Comparison of ENCODE assay signal across 15 cellular contexts in genomic region chrX:48992341-48992740, GRCh38. TPM values are rescaled to one million over a fixed set of nuclear protein-coding genes. Genes with fewer than 3 reads are reported as not detected.
A peak's percentile ranks its signal among the peaks of the same experiment; 100 is the strongest.
DNase-seq lines count a peak whose midpoint lies in the region; TF ChIP-seq lines count a peak whose summit lies in the region.
"Had no signal": no experiment of that assay in that cellular context is flagged by ENCODE, and none has a peak within 500 bp of the region (broad histone marks: within the 10 kb centered on the region; RNA-seq: fewer than 3 reads in every experiment).

No MANE protein-coding gene starts in this region.

- CTCF ChIA-PET in activated CD4-positive, alpha-beta memory T cell treated with anti-CD3 and anti-CD28 coated beads, Interleukin-2, amount 10 ng/mL, durations not matched to agents 7 days and 5 days (lab: Charles Lee) = no interaction called here
- CTCF ChIA-PET in activated CD4-positive, alpha-beta memory T cell treated with anti-CD3 and anti-CD28 coated beads for 36 hours (lab: Charles Lee) = no interaction called here
- CTCF ChIA-PET in GM10248 (lab: Yijun Ruan, JAX) = no interaction called here

- H3K9me3 ChIP-seq in WERI-Rb-1 (ENCODE audit: severe bottlenecking) = no peaks in the 10 kb centered on the region
- H3K9me3 ChIP-seq: BLaER1 had no signal

- H3K36me3 Mint-ChIP-seq in activated CD4-positive, alpha-beta memory T cell treated with anti-CD3 and anti-CD28 coated beads, Interleukin-2, amount 10 ng/mL, durations not matched to agents 7 days and 5 days (ENCODE audit: low read depth) = peaks cover 63% of the 10 kb centered on the region
- peaks cover 38% of the 10 kb centered on the region for H3K36me3 Mint-ChIP-seq in activated CD4-positive, alpha-beta memory T cell treated with anti-CD3 and anti-CD28 coated beads for 36 hours
- peaks cover 12% of the 10 kb centered on the region for H3K36me3 Mint-ChIP-seq in neural crest cell (ENCODE audit: low read depth)

- TF ChIP-seq CTCF in WERI-Rb-1 (IDR thresholded peaks at IDR 0.05; ENCODE audit: low read depth, low read length) = no peak
- TF ChIP-seq CTCF in neural crest cell (conservative IDR thresholded peaks at IDR 0.05) = no peak
- no peak for TF ChIP-seq CTCF in GM10248 (IDR thresholded peaks at IDR 0.05; ENCODE audit: control extremely low read depth, extremely low read depth, low read depth, missing control alignments)

- peaks cover 27% of the 10 kb centered on the region for H3K36me3 ChIP-seq in WERI-Rb-1

- H3K27ac ChIP-seq in WERI-Rb-1 = peak overlapping the region; percentile 66
- H3K27ac ChIP-seq: 22Rv1, BLaER1, GM23248 had no signal

- POLR2A ChIA-PET in activated CD4-positive, alpha-beta memory T cell treated with anti-CD3 and anti-CD28 coated beads, Interleukin-2, amount 10 ng/mL, durations not matched to agents 7 days and 5 days (lab: Charles Lee) = interaction anchor here (0.6 kb wide), 1 partner anchor 211 kb away, joined by 3 read pairs; no protein-coding TSS in a partner anchor
- POLR2A ChIA-PET in activated CD4-positive, alpha-beta memory T cell treated with anti-CD3 and anti-CD28 coated beads for 36 hours (lab: Charles Lee) = no interaction called here
- POLR2A ChIA-PET in GM10248 (lab: Yijun Ruan, JAX) = interaction anchor here (0.7 kb wide), 1 partner anchor 10 kb away, joined by 8 read pairs; the partner anchor contains the start of gene GRIPAP1

- no peak overlapping the region for H3K4me3 ChIP-seq in WERI-Rb-1 (ENCODE audit: low read depth, low read length)
- H3K4me3 ChIP-seq: BLaER1, GM23248 had no signal

- H3K27me3 ChIP-seq in WERI-Rb-1 (ENCODE audit: insufficient read depth, low read depth, severe bottlenecking) = no peaks in the 10 kb centered on the region

- peaks cover 16% of the 10 kb centered on the region for H3K4me1 Mint-ChIP-seq in activated CD4-positive, alpha-beta memory T cell treated with anti-CD3 and anti-CD28 coated beads, Interleukin-2, amount 10 ng/mL, durations not matched to agents 7 days and 5 days
- H3K4me1 Mint-ChIP-seq in activated CD4-positive, alpha-beta memory T cell treated with anti-CD3 and anti-CD28 coated beads for 36 hours (ENCODE audit: low read depth) = peaks cover 9% of the 10 kb centered on the region
- H3K4me1 Mint-ChIP-seq in neural crest cell = no peaks in the 10 kb centered on the region

- no peak for DNase-seq in activated CD4-positive, alpha-beta memory T cell treated with anti-CD3 and anti-CD28 coated beads, Interleukin-2, amount 10 ng/mL, durations not matched to agents 7 days and 5 days
- no peak for DNase-seq in activated CD4-positive, alpha-beta memory T cell treated with anti-CD3 and anti-CD28 coated beads for 36 hours
- peak; percentile 81 to 92 for DNase-seq in NCI-H524 (lab: John Stamatoyannopoulos, UW)
- peak; percentile 68 for DNase-seq in WERI-Rb-1
- no peak for DNase-seq in neural crest cell (ENCODE audit: low read depth, low spot score)
- no peak for DNase-seq in GM10248 (ENCODE audit: extremely low spot score)
- no peak for DNase-seq in NCI-H510A treated with DMSO at 0.1 percent for 48 hours (lab: John Stamatoyannopoulos, UW)
- DNase-seq in NCI-H2107 treated with DMSO at 0.1 percent for 48 hours (lab: John Stamatoyannopoulos, UW; ENCODE audit: unreplicated experiment) = no peak
- DNase-seq: AML-193; CD8-positive, alpha-beta memory T cell; DMS79; GM23248; IMR-90 had no signal

- no peak overlapping the region for H3K4me3 Mint-ChIP-seq in activated CD4-positive, alpha-beta memory T cell treated with anti-CD3 and anti-CD28 coated beads, Interleukin-2, amount 10 ng/mL, durations not matched to agents 7 days and 5 days
- H3K4me3 Mint-ChIP-seq in activated CD4-positive, alpha-beta memory T cell treated with anti-CD3 and anti-CD28 coated beads for 36 hours = no peak overlapping the region
- H3K4me3 Mint-ChIP-seq in neural crest cell = peak overlapping the region; percentile 21
- H3K4me3 Mint-ChIP-seq: CD8-positive, alpha-beta memory T cell had no signal

- intact Hi-C loops in activated CD4-positive, alpha-beta memory T cell treated with anti-CD3 and anti-CD28 coated beads for 36 hours (cut with micrococcal nuclease) = no loop called here

- H3K27ac Mint-ChIP-seq in activated CD4-positive, alpha-beta memory T cell treated with anti-CD3 and anti-CD28 coated beads, Interleukin-2, amount 10 ng/mL, durations not matched to agents 7 days and 5 days = peak overlapping the region; percentile 34
- H3K27ac Mint-ChIP-seq in activated CD4-positive, alpha-beta memory T cell treated with anti-CD3 and anti-CD28 coated beads for 36 hours = no peak overlapping the region
- no peak overlapping the region for H3K27ac Mint-ChIP-seq in neural crest cell (ENCODE audit: unreplicated experiment)
- H3K27ac Mint-ChIP-seq: CD8-positive, alpha-beta memory T cell had no signal

- H3K9me3 Mint-ChIP-seq in activated CD4-positive, alpha-beta memory T cell treated with anti-CD3 and anti-CD28 coated beads, Interleukin-2, amount 10 ng/mL, durations not matched to agents 7 days and 5 days = no peaks in the 10 kb centered on the region
- H3K9me3 Mint-ChIP-seq in activated CD4-positive, alpha-beta memory T cell treated with anti-CD3 and anti-CD28 coated beads for 36 hours = no peaks in the 10 kb centered on the region
- no peaks in the 10 kb centered on the region for H3K9me3 Mint-ChIP-seq in neural crest cell

- H3K27me3 Mint-ChIP-seq in activated CD4-positive, alpha-beta memory T cell treated with anti-CD3 and anti-CD28 coated beads, Interleukin-2, amount 10 ng/mL, durations not matched to agents 7 days and 5 days = no peaks in the 10 kb centered on the region
- H3K27me3 Mint-ChIP-seq in activated CD4-positive, alpha-beta memory T cell treated with anti-CD3 and anti-CD28 coated beads for 36 hours = no peaks in the 10 kb centered on the region
- H3K27me3 Mint-ChIP-seq in neural crest cell (ENCODE audit: low read depth) = no peaks in the 10 kb centered on the region

RNA-seq across cellular contexts. Expression of gene GRIPAP1, which starts 9.7 kb away (rescaled TPM):
- total RNA-seq in activated CD4-positive, alpha-beta memory T cell treated with anti-CD3 and anti-CD28 coated beads, Interleukin-2, amount 10 ng/mL, durations not matched to agents 7 days and 5 days = 100 to 1,000 TPM; 104 to 116 TPM
- 10 to 100 TPM; 76.1 to 78.4 TPM for total RNA-seq in activated CD4-positive, alpha-beta memory T cell treated with anti-CD3 and anti-CD28 coated beads for 36 hours
- total RNA-seq in neural crest cell = 55.3 and 63.2 TPM in 2 replicates

RNA-seq across cellular contexts. Expression of gene KCND1, which starts 20.7 kb away (rescaled TPM):
- total RNA-seq in activated CD4-positive, alpha-beta memory T cell treated with anti-CD3 and anti-CD28 coated beads, Interleukin-2, amount 10 ng/mL, durations not matched to agents 7 days and 5 days = 1 to 10 TPM; 4.9 TPM
- total RNA-seq in activated CD4-positive, alpha-beta memory T cell treated with anti-CD3 and anti-CD28 coated beads for 36 hours = 1 to 10 TPM; 2.4 to 2.5 TPM
- total RNA-seq in neural crest cell = 1.2 TPM in 2 replicates

RNA-seq across cellular contexts. Expression of gene OTUD5, which starts 34.9 kb away (rescaled TPM):
- total RNA-seq in activated CD4-positive, alpha-beta memory T cell treated with anti-CD3 and anti-CD28 coated beads, Interleukin-2, amount 10 ng/mL, durations not matched to agents 7 days and 5 days = 10 to 100 TPM; 63.2 to 63.7 TPM
- total RNA-seq in activated CD4-positive, alpha-beta memory T cell treated with anti-CD3 and anti-CD28 coated beads for 36 hours = 10 to 100 TPM; 83.4 to 85.4 TPM
- 38.6 and 39.6 TPM in 2 replicates for total RNA-seq in neural crest cell

RNA-seq across cellular contexts. Expression of gene TFE3, which starts 50.8 kb away (rescaled TPM):
- total RNA-seq in activated CD4-positive, alpha-beta memory T cell treated with anti-CD3 and anti-CD28 coated beads, Interleukin-2, amount 10 ng/mL, durations not matched to agents 7 days and 5 days = 10 to 100 TPM; 32.2 to 32.7 TPM
- total RNA-seq in activated CD4-positive, alpha-beta memory T cell treated with anti-CD3 and anti-CD28 coated beads for 36 hours = 10 to 100 TPM; 29.0 to 29.1 TPM
- 26.2 TPM in 2 replicates for total RNA-seq in neural crest cell

Comparison
In these comparisons a context has a peak if more than half of its experiments do, and no peak if none do; other contexts are left out.
1. DNase-seq: peak in NCI-H524 (2 of 2) and WERI-Rb-1 (single experiment); none in activated CD4-positive, alpha-beta memory T cell treated with anti-CD3 and anti-CD28 coated beads, Interleukin-2, amount 10 ng/mL, durations not matched to agents 7 days and 5 days (single experiment), activated CD4-positive, alpha-beta memory T cell treated with anti-CD3 and anti-CD28 coated beads for 36 hours (single experiment), neural crest cell (single experiment), GM10248 (single experiment), NCI-H510A treated with DMSO at 0.1 percent for 48 hours (single experiment) and NCI-H2107 treated with DMSO at 0.1 percent for 48 hours (single experiment).